ENCODE assay signal across 12 cellular contexts in genomic region chr11:46537121-46537520, GRCh38. TPM values are rescaled to one million over a fixed set of nuclear protein-coding genes. Genes with fewer than 3 reads are reported as not detected.
DNase-seq lines count a peak whose midpoint lies in the region; ATAC-seq and TF ChIP-seq lines count a peak whose summit lies in the region.
"Had no signal": no experiment of that assay in that cellular context is flagged by ENCODE, and none has a peak within 500 bp of the region (broad histone marks: within the 10 kb centered on the region; RNA-seq: fewer than 3 reads in every experiment).

No MANE protein-coding gene starts in this region.

- H3K4me1 Mint-ChIP-seq in stimulated activated naive CD8-positive, alpha-beta T cell treated with anti-CD3 and anti-CD28 coated beads, Interleukin-15, amount 100 ng/mL, for 72 hours, result peaks cover 15% of the 10 kb centered on the region

- no peak overlapping the region for H4K5ac ChIP-seq in mesendoderm (ENCODE audit: low read length)

- H3K23ac ChIP-seq in mesendoderm (ENCODE audit: low read length), result no peak overlapping the region

- H3K27me3 Mint-ChIP-seq in stimulated activated naive CD8-positive, alpha-beta T cell treated with anti-CD3 and anti-CD28 coated beads, Interleukin-15, amount 100 ng/mL, for 72 hours, result no peaks in the 10 kb centered on the region
- H3K27me3 Mint-ChIP-seq: activated CD4-positive, alpha-beta memory T cell treated with anti-CD3 and anti-CD28 coated beads for 36 hours; activated naive CD8-positive, alpha-beta T cell had no signal

- H3K4me2 ChIP-seq in mesendoderm (ENCODE audit: low read length), result no peak overlapping the region

- TF ChIP-seq CTCF in GM12872 (IDR thresholded peaks at IDR 0.05; ENCODE audit: insufficient read depth, low read depth, low read length), result peak; percentile 21; the same call in 1 of the 3 replicates
- TF ChIP-seq CTCF in NB4 (IDR thresholded peaks at IDR 0.05; ENCODE audit: low read depth, low read length), result peak; percentile 25
- TF ChIP-seq CTCF in choroid plexus epithelial cell (conservative IDR thresholded peaks at IDR 0.05; ENCODE audit: low read depth, low read length), result peak; percentile 31

- H2AK5ac ChIP-seq in mesendoderm (ENCODE audit: low read length), result peak overlapping the region; percentile 29

- H3K27ac ChIP-seq in mesendoderm (ENCODE audit: low read depth, low read length), result no peak overlapping the region
- H3K27ac ChIP-seq: SK-N-MC had no signal

- H3K9me3 Mint-ChIP-seq in stimulated activated naive CD8-positive, alpha-beta T cell treated with anti-CD3 and anti-CD28 coated beads, Interleukin-15, amount 100 ng/mL, for 72 hours, result no peaks in the 10 kb centered on the region
- H3K9me3 Mint-ChIP-seq: activated CD4-positive, alpha-beta memory T cell treated with anti-CD3 and anti-CD28 coated beads for 36 hours had no signal

- ATAC-seq in HG03108 (IDR thresholded peaks at IDR 0.05; ENCODE audit: unreplicated experiment), result no peak
- no peak for ATAC-seq in stimulated activated naive CD8-positive, alpha-beta T cell treated with anti-CD3 and anti-CD28 coated beads, Interleukin-15, amount 100 ng/mL, for 72 hours

- no peak overlapping the region for H3K27ac Mint-ChIP-seq in stimulated activated naive CD8-positive, alpha-beta T cell treated with anti-CD3 and anti-CD28 coated beads, Interleukin-15, amount 100 ng/mL, for 72 hours
- H3K27ac Mint-ChIP-seq: activated CD4-positive, alpha-beta memory T cell treated with anti-CD3 and anti-CD28 coated beads for 36 hours had no signal

- H3K27me3 ChIP-seq in mesendoderm (ENCODE audit: insufficient read depth, low read length, poor library complexity), result no peaks in the 10 kb centered on the region

- no peak overlapping the region for H2BK15ac ChIP-seq in mesendoderm (replicated peaks; ENCODE audit: low read depth)

- H3K56ac ChIP-seq in mesendoderm (ENCODE audit: low read length), result peak overlapping the region; percentile 51

- peak overlapping the region; percentile 43 for H3K4ac ChIP-seq in mesendoderm (ENCODE audit: low read depth, low read length)

- no peak overlapping the region for H3K9ac ChIP-seq in mesendoderm (ENCODE audit: low read length)

- H2BK120ac ChIP-seq in mesendoderm (ENCODE audit: low read depth, low read length), result no peak overlapping the region

- H4K8ac ChIP-seq in mesendoderm (ENCODE audit: low read depth, low read length), result no peak overlapping the region

- no peak overlapping the region for H3K4me3 ChIP-seq in NB4 (ENCODE audit: low read depth, low read length)
- no peak overlapping the region for H3K4me3 ChIP-seq in choroid plexus epithelial cell (ENCODE audit: low read depth, low read length)
- H3K4me3 ChIP-seq in mesendoderm (ENCODE audit: low read length), result no peak overlapping the region
- H3K4me3 ChIP-seq: SK-N-MC had no signal

- no CpG with 5 or more reads among the region's 2 CpGs for WGBS in mesendoderm (ENCODE audit: extremely low coverage, insufficient coverage, low lambda C conversion rate)

- H3K36me3 ChIP-seq in mesendoderm (ENCODE audit: control insufficient read depth, insufficient read depth, low read length), result peaks cover 3% of the 10 kb centered on the region

- TF ChIP-seq POLR2A in NB4 (IDR thresholded peaks at IDR 0.05; ENCODE audit: extremely low read depth, insufficient read length), result no peak

- peaks cover 9% of the 10 kb centered on the region for H3K79me1 ChIP-seq in mesendoderm (ENCODE audit: low read length)

- DNase-seq in NB4 (ENCODE audit: low read depth) (peak; percentile 42), choroid plexus epithelial cell (ENCODE audit: low read depth) (peak; percentile 34), mesendoderm (peak; percentile 74), kidney glomerular epithelial cell (lab: John Stamatoyannopoulos, UW) (no peak), NCI-H510A (lab: John Stamatoyannopoulos, UW) (no peak)
- DNase-seq in stimulated activated naive CD8-positive, alpha-beta T cell treated with anti-CD3 and anti-CD28 coated beads, Interleukin-15, amount 100 ng/mL, for 72 hours, result no peak
- DNase-seq: KBM-7 had no signal

- no peak overlapping the region for H3K18ac ChIP-seq in mesendoderm (ENCODE audit: low read length)

- no peak overlapping the region for H2BK5ac ChIP-seq in mesendoderm (ENCODE audit: low read length)

- peaks cover 29% of the 10 kb centered on the region for H3K79me2 ChIP-seq in mesendoderm (ENCODE audit: control insufficient read depth, insufficient read depth, low read length)

- H3K4me1 ChIP-seq in mesendoderm (ENCODE audit: control insufficient read depth, low read depth, low read length), result peaks cover 4% of the 10 kb centered on the region

- no peak overlapping the region for H3K4me3 Mint-ChIP-seq in stimulated activated naive CD8-positive, alpha-beta T cell treated with anti-CD3 and anti-CD28 coated beads, Interleukin-15, amount 100 ng/mL, for 72 hours
- H3K4me3 Mint-ChIP-seq: activated CD4-positive, alpha-beta memory T cell treated with anti-CD3 and anti-CD28 coated beads for 36 hours; activated naive CD8-positive, alpha-beta T cell had no signal

RNA-seq across cellular contexts. Expression of gene AMBRA1, which starts 56.7 kb away (rescaled TPM):
- 15.0 TPM for polyA plus RNA-seq in mesendoderm (2013, experiment 1 of 2)
- 15.3 TPM for polyA plus RNA-seq in mesendoderm (2013, experiment 2 of 2)

Comparison
In these comparisons a context has a peak if more than half of its experiments do, and no peak if none do; other contexts are left out.
1. DNase-seq: peak in NB4 (single experiment), choroid plexus epithelial cell (single experiment) and mesendoderm (single experiment); none in kidney glomerular epithelial cell (single experiment), stimulated activated naive CD8-positive, alpha-beta T cell treated with anti-CD3 and anti-CD28 coated beads, Interleukin-15, amount 100 ng/mL, for 72 hours (0 of 2) and NCI-H510A (single experiment).
2. Peak in every context shown above with its lines, with median percentiles within 50 percentile points of each other: CTCF ChIP-seq.